Comparison of ENCODE assay signal across 1 cellular context in genomic region chr15:76973362-76973743, GRCh38.
TF ChIP-seq lines count a peak whose summit lies in the region.

No MANE protein-coding gene starts in this region.

TF ChIP-seq in endothelial cell of umbilical vein, 7 proteins besides CTCF, POLR2A, EP300 and RAD21 (continued from another document):
- TF ChIP-seq, protein P1, sequence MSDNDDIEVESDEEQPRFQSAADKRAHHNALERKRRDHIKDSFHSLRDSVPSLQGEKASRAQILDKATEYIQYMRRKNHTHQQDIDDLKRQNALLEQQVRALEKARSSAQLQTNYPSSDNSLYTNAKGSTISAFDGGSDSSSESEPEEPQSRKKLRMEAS (IDR thresholded peaks at IDR 0.05; ENCODE audit: insufficient read depth, insufficient read length), result no peak
- no peak for TF ChIP-seq EZH2 (IDR thresholded peaks at IDR 0.05; ENCODE audit: borderline replicate concordance, low read depth, low read length, severe bottlenecking)
